8 cellular contexts compared by ENCODE assay signal in the genomic region with DNA sequence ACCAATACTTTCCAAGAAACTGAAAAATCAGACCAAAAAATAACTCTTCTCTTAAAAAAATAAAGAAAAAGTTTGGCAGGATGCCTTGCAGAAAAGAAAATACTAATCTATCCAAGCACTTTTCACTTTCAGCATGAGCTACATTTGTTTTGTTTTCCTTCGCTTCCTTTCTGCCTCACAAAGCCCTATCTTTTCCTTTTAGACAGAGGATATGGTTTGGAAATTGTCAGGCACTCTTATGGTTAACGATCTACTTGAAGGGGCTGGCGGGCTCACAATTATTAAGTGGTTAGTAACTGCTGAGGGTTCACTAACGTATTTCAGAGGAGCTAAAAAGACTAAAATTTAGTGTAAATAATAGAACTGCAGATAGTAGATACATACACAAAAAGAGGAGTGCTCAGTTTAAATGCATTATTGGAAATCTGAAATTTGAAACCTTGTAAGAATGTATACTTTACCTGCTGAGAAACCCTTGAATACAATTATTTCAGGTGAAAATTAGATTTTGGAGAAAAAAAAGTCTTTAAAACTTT. TPM values are rescaled to one million over a fixed set of nuclear protein-coding genes. Genes with fewer than 3 reads are reported as not detected.
A peak's percentile ranks its signal among the peaks of the same experiment; 100 is the strongest.
DNase-seq lines count a peak whose midpoint lies in the region; ATAC-seq, FAIRE-seq and TF ChIP-seq lines count a peak whose summit lies in the region.

No MANE protein-coding gene starts in this region.

- ATAC-seq in activated B cell treated with CpG ODN at 0.5 μM for 24 hours (ENCODE audit: low read depth) (no peak), thoracic aorta (ENCODE audit: insufficient number of reproducible peaks, low FRiP score, low read depth) (no peak), HG03432 (IDR thresholded peaks at IDR 0.05; ENCODE audit: unreplicated experiment) (no peak)

- intact Hi-C loops in activated B cell treated with CpG ODN at 0.5 μM for 24 hours (cut with micrococcal nuclease) = loop anchor here (5.0 to 10.0 kb wide), 4 partner anchors 280 to 705 kb away; partner anchors contain the start of genes ANKIB1, CYP51A1, KRIT1 and SAMD9

- H3K4me1 ChIP-seq in iPS-15b (ENCODE audit: control insufficient read depth, insufficient read depth, low read length) (no peaks in the 10 kb centered on the region), thoracic aorta (ENCODE audit: control insufficient read depth in 1 of 2, low read depth in 2 of 2) (peaks cover 0 to 4% of the 10 kb centered on the region in 2 donors)

- H3K36me3 ChIP-seq in iPS-15b (ENCODE audit: control insufficient read depth, insufficient read depth, low read length) = no peaks in the 10 kb centered on the region
- no peaks in the 10 kb centered on the region for H3K36me3 ChIP-seq in thoracic aorta

- no peaks in the 10 kb centered on the region for H3K9me3 Mint-ChIP-seq in activated B cell treated with CpG ODN at 0.5 μM for 24 hours

- DNase-seq in AG09309 (ENCODE audit: low read depth) (no peak), HL-60 (ENCODE audit: low read depth in 1 of 2, low spot score in 1 of 2) (no peak), activated B cell treated with CpG ODN at 0.5 μM for 24 hours (no peak), thoracic aorta (ENCODE audit: low spot score) (no peak), SHP77 (lab: John Stamatoyannopoulos, UW) (no peak), GM12891 (ENCODE audit: insufficient read length, low spot score) (no peak)

- H3K27ac Mint-ChIP-seq in activated B cell treated with CpG ODN at 0.5 μM for 24 hours = peak overlapping the region; percentile 51

- TF ChIP-seq POLR2A in GM12891 (IDR thresholded peaks at IDR 0.05; ENCODE audit: low read depth, low read length) = no peak

- POLR2A ChIA-PET in activated B cell treated with CpG ODN at 0.5 μM for 24 hours (lab: Charles Lee) = interaction anchor here (1.0 to 1.9 kb wide), 3 partner anchors 196 to 395 kb away, joined by 3 to 6 read pairs (median 3); partner anchors contain the start of gene VPS50

- H3K27ac ChIP-seq in HL-60 (replicated peaks) (peak overlapping the region; percentile 90), thoracic aorta (peak overlapping the region in 1 of 2 donors; percentile 22)

- CTCF ChIA-PET in activated B cell treated with CpG ODN at 0.5 μM for 24 hours (lab: Charles Lee) = no interaction called here

- no peaks in the 10 kb centered on the region for H3K9me3 ChIP-seq in iPS-15b (ENCODE audit: control insufficient read depth, insufficient read depth, low read length)
- no peaks in the 10 kb centered on the region for H3K9me3 ChIP-seq in thoracic aorta

- TF ChIP-seq CTCF in AG09309 (IDR thresholded peaks at IDR 0.05; ENCODE audit: control insufficient read depth, insufficient read depth, low read depth, low read length, missing control alignments) (no peak), HL-60 (IDR thresholded peaks at IDR 0.05; ENCODE audit: insufficient read depth, low read length) (no peak), activated B cell treated with CpG ODN at 0.5 μM for 24 hours (IDR thresholded peaks at IDR 0.05) (no peak), thoracic aorta (IDR thresholded peaks at IDR 0.05) (no peak)

- H3K4me3 Mint-ChIP-seq in activated B cell treated with CpG ODN at 0.5 μM for 24 hours = peak overlapping the region; percentile 87

- H3K4me3 ChIP-seq in AG09309 (ENCODE audit: control insufficient read depth, low read depth, low read length) (peak overlapping the region; percentile 84), HL-60 (replicated peaks; ENCODE audit: insufficient read depth, low read length) (peak overlapping the region; percentile 91), iPS-15b (ENCODE audit: low read depth, low read length) (peak overlapping the region; percentile 73), thoracic aorta (peak overlapping the region; percentile 91)

- H3K27me3 ChIP-seq in HL-60 (ENCODE audit: insufficient read depth, poor library complexity, severe bottlenecking) = no peaks in the 10 kb centered on the region
- peaks cover 15% of the 10 kb centered on the region for H3K27me3 ChIP-seq in iPS-15b (ENCODE audit: control insufficient read depth, insufficient read depth, low read length)
- no peaks in the 10 kb centered on the region for H3K27me3 ChIP-seq in thoracic aorta (replicated peaks; ENCODE audit: insufficient read depth)

- FAIRE-seq in GM12891 (lab: Jason Lieb, UNC) = no peak

- H3K9ac ChIP-seq in iPS-15b (ENCODE audit: low read depth, low read length) = peak overlapping the region; percentile 38

- H3K4me1 Mint-ChIP-seq in activated B cell treated with CpG ODN at 0.5 μM for 24 hours = peaks cover 22% of the 10 kb centered on the region

- H3K27me3 Mint-ChIP-seq in activated B cell treated with CpG ODN at 0.5 μM for 24 hours = no peaks in the 10 kb centered on the region

- peaks cover 21% of the 10 kb centered on the region for H3K36me3 Mint-ChIP-seq in activated B cell treated with CpG ODN at 0.5 μM for 24 hours (ENCODE audit: low read depth)

TF ChIP-seq in GM12891, 5 proteins besides CTCF, POLR2A, EP300 and RAD21:
- TF ChIP-seq TAF1 (IDR thresholded peaks at IDR 0.05; ENCODE audit: low read depth, low read length) (no peak), POU2F2 (IDR thresholded peaks at IDR 0.05; ENCODE audit: low read depth, low read length) (no peak)

RNA-seq across cellular contexts. Expression of gene CDK6, which starts 0.9 kb away (rescaled TPM):
- total RNA-seq in activated B cell treated with CpG ODN at 0.5 μM for 24 hours = 26.1 and 30.5 TPM in 2 replicates
- total RNA-seq in thoracic aorta = 10 to 100 TPM; 25.5 to 31.8 TPM
- polyA plus RNA-seq in GM12891 (2012; ENCODE audit: low read depth, missing spikeins) = 5.2 TPM
